ENCODE assay signal across 1 cellular context in genomic region chr11:134850566-134850965, GRCh38.
TF ChIP-seq lines count a peak whose summit lies in the region.

No MANE protein-coding gene starts in this region.

TF ChIP-seq in H1, 55 proteins besides CTCF, POLR2A, EP300 and RAD21:
- no peak for TF ChIP-seq CHD2 (IDR thresholded peaks at IDR 0.05; ENCODE audit: low read length)
- no peak for TF ChIP-seq HDAC6 (IDR thresholded peaks at IDR 0.05; ENCODE audit: low read depth, low read length)
- TF ChIP-seq GTF2F1 (IDR thresholded peaks at IDR 0.05; ENCODE audit: borderline replicate concordance, low read depth, low read length): no peak
- no peak for TF ChIP-seq CREB1 (IDR thresholded peaks at IDR 0.05)
- no peak for TF ChIP-seq SIN3A (conservative IDR thresholded peaks at IDR 0.05 in 1 of 2, IDR thresholded peaks at IDR 0.05 in 1 of 2; ENCODE audit: low read depth in 1 of 2, low read length in 2 of 2)
- no peak for TF ChIP-seq E2F6 (IDR thresholded peaks at IDR 0.05)
- no peak for TF ChIP-seq NRF1 (IDR thresholded peaks at IDR 0.05; ENCODE audit: low read depth, low read length)
- no peak for TF ChIP-seq CHD1 (IDR thresholded peaks at IDR 0.05; ENCODE audit: low read depth, low read length)
- no peak for TF ChIP-seq BRCA1 (IDR thresholded peaks at IDR 0.05; ENCODE audit: low read depth, low read length)
- no peak for TF ChIP-seq EGR1 (IDR thresholded peaks at IDR 0.05; ENCODE audit: borderline replicate concordance, low read depth, low read length)
- TF ChIP-seq CTBP2 (IDR thresholded peaks at IDR 0.05; ENCODE audit: borderline replicate concordance, insufficient read depth, insufficient read length, low read length): no peak
- no peak for TF ChIP-seq HDAC2 (IDR thresholded peaks at IDR 0.05; ENCODE audit: borderline replicate concordance in 1 of 2, low read depth in 2 of 2, low read length in 2 of 2)
- TF ChIP-seq SAP30 (IDR thresholded peaks at IDR 0.05; ENCODE audit: insufficient read depth, insufficient replicate concordance, low read length): no peak
- TF ChIP-seq PHF8 (conservative IDR thresholded peaks at IDR 0.05; ENCODE audit: low read depth, low read length): no peak
- TF ChIP-seq JUND (IDR thresholded peaks at IDR 0.05; ENCODE audit: low read length): no peak
- TF ChIP-seq FOSL1 (IDR thresholded peaks at IDR 0.05; ENCODE audit: insufficient read depth, low read depth, low read length): no peak
- TF ChIP-seq ATF2 (IDR thresholded peaks at IDR 0.05; ENCODE audit: low read length): no peak
